ENCODE assay signal across 22 cellular contexts in genomic region chr5:158045696-158046095, GRCh38.
DNase-seq lines count a peak whose midpoint lies in the region; ATAC-seq, FAIRE-seq and TF ChIP-seq lines count a peak whose summit lies in the region.
"Had no signal": no experiment of that assay in that cellular context is flagged by ENCODE, and none has a peak within 500 bp of the region (broad histone marks: within the 10 kb centered on the region; RNA-seq: fewer than 3 reads in every experiment).

No MANE protein-coding gene starts in this region.

- WGBS in esophagus, 2 donors: 60 to 68% methylated on average over 1 of the region's 1 CpG

- no peak for TF ChIP-seq CTCF in GM23338 (conservative IDR thresholded peaks at IDR 0.05; ENCODE audit: low read depth in 2 of 2)
- no peak for TF ChIP-seq CTCF in PC-9 (conservative IDR thresholded peaks at IDR 0.05)
- no peak for TF ChIP-seq CTCF in foreskin keratinocyte (conservative IDR thresholded peaks at IDR 0.05)
- no peak for TF ChIP-seq CTCF in glutamatergic neuron (IDR thresholded peaks at IDR 0.05; ENCODE audit: partially characterized antibody, unreplicated experiment)
- no peak for TF ChIP-seq CTCF in D721Med (IDR thresholded peaks at IDR 0.05; ENCODE audit: insufficient read depth, missing control alignments)

- no peaks in the 10 kb centered on the region for H3K27me3 Mint-ChIP-seq in GM23338 (ENCODE audit: insufficient read depth, low read depth, poor library complexity)
- no peaks in the 10 kb centered on the region for H3K27me3 Mint-ChIP-seq in glutamatergic neuron (ENCODE audit: unreplicated experiment)

- H3K9me3 ChIP-seq in PC-9 (ENCODE audit: insufficient read depth, low read depth): no peaks in the 10 kb centered on the region
- H3K9me3 ChIP-seq in esophagus (ENCODE audit: control insufficient read depth in 2 of 2, insufficient read depth in 1 of 2, low read depth in 1 of 2, low read length in 1 of 2): no peaks in the 10 kb centered on the region
- H3K9me3 ChIP-seq: Caco-2 had no signal

- H2AFZ ChIP-seq in GM23338: 0 out of 2 replicates have a peak overlapping the region, but pooled peaks have one; percentile 32
- no peak overlapping the region for H2AFZ ChIP-seq in PC-9

- H4K20me1 ChIP-seq in GM23338 (replicated peaks; ENCODE audit: insufficient read depth) (no peaks in the 10 kb centered on the region), PC-9 (ENCODE audit: insufficient read depth) (no peaks in the 10 kb centered on the region)
- H4K20me1 ChIP-seq: BLaER1 had no signal

- H3K36me3 Mint-ChIP-seq in GM23338 (ENCODE audit: low read depth) (no peaks in the 10 kb centered on the region), glutamatergic neuron (ENCODE audit: unreplicated experiment) (peaks cover 4% of the 10 kb centered on the region)
- H3K36me3 Mint-ChIP-seq: CD4-positive, CD25-positive, alpha-beta regulatory T cell; CD8-positive, alpha-beta T cell had no signal

- no peak overlapping the region for H3K4me3 ChIP-seq in GM23338
- 0 out of 2 replicates have a peak overlapping the region, but pooled peaks have one; percentile 20 for H3K4me3 ChIP-seq in PC-9
- no peak overlapping the region for H3K4me3 ChIP-seq in esophagus (ENCODE audit: low read depth in 1 of 2, low read length in 2 of 2)
- H3K4me3 ChIP-seq: BLaER1, GM12878 had no signal

- H3K4me2 ChIP-seq in GM23338: no peak overlapping the region
- H3K4me2 ChIP-seq in PC-9: no peak overlapping the region
- H3K4me2 ChIP-seq: BLaER1 had no signal

- H3K4me1 Mint-ChIP-seq in GM23338 (no peaks in the 10 kb centered on the region), glutamatergic neuron (ENCODE audit: low read depth, unreplicated experiment) (no peaks in the 10 kb centered on the region)
- H3K4me1 Mint-ChIP-seq: B cell; CD4-positive, CD25-positive, alpha-beta regulatory T cell had no signal

- no TSS peak for BruUV-seq in PC-9 (replicated peaks; lab: Mats Ljungman, UMichigan)

- H3K36me3 ChIP-seq in GM23338 (ENCODE audit: insufficient read depth): no peaks in the 10 kb centered on the region
- H3K36me3 ChIP-seq in PC-9 (ENCODE audit: low read depth): no peaks in the 10 kb centered on the region
- no peaks in the 10 kb centered on the region for H3K36me3 ChIP-seq in esophagus (ENCODE audit: control insufficient read depth in 2 of 2, insufficient read depth in 2 of 2, low read length in 1 of 2)

- H3K27ac Mint-ChIP-seq in GM23338 (no peak overlapping the region), glutamatergic neuron (ENCODE audit: unreplicated experiment) (no peak overlapping the region)
- H3K27ac Mint-ChIP-seq: B cell; CD4-positive, CD25-positive, alpha-beta regulatory T cell; CD8-positive, alpha-beta T cell had no signal

- H3K4me1 ChIP-seq in GM23338 (ENCODE audit: insufficient read depth) (no peaks in the 10 kb centered on the region), PC-9 (replicated peaks; ENCODE audit: insufficient read depth) (no peaks in the 10 kb centered on the region), esophagus (ENCODE audit: control insufficient read depth in 2 of 2, insufficient read depth in 2 of 2, low read length in 1 of 2) (no peaks in the 10 kb centered on the region), foreskin keratinocyte (no peaks in the 10 kb centered on the region)
- H3K4me1 ChIP-seq: Caco-2 had no signal

- no peak overlapping the region for H3K4me3 Mint-ChIP-seq in GM23338
- no peak overlapping the region for H3K4me3 Mint-ChIP-seq in glutamatergic neuron (ENCODE audit: unreplicated experiment)
- H3K4me3 Mint-ChIP-seq: B cell; CD4-positive, CD25-positive, alpha-beta regulatory T cell; CD8-positive, alpha-beta T cell had no signal

- H3K79me2 ChIP-seq in GM23338 (replicated peaks; ENCODE audit: insufficient read depth): no peaks in the 10 kb centered on the region
- H3K79me2 ChIP-seq in PC-9 (ENCODE audit: low read depth): no peaks in the 10 kb centered on the region

- H3K9me3 Mint-ChIP-seq in GM23338 (no peaks in the 10 kb centered on the region; the same call in 2 of the 3 replicates), glutamatergic neuron (ENCODE audit: unreplicated experiment) (no peaks in the 10 kb centered on the region)
- H3K9me3 Mint-ChIP-seq: CD8-positive, alpha-beta T cell had no signal

- ATAC-seq in GM23338 (no peak), foreskin keratinocyte (peak; percentile 47), HG03457 (IDR thresholded peaks at IDR 0.05; ENCODE audit: unreplicated experiment) (no peak)
- ATAC-seq: CD8-positive, alpha-beta T cell; GM12878 had no signal

- intact Hi-C loops in PC-9 (cut with micrococcal nuclease; ENCODE audit: unreplicated experiment): no loop called here

- H3K27me3 ChIP-seq in GM23338 (ENCODE audit: insufficient read depth): no peaks in the 10 kb centered on the region
- H3K27me3 ChIP-seq in PC-9 (ENCODE audit: insufficient read depth, low read depth): peaks cover 9% of the 10 kb centered on the region; the same call in 1 of the 2 replicates
- H3K27me3 ChIP-seq in esophagus (ENCODE audit: control insufficient read depth in 1 of 2, insufficient read depth in 2 of 2, low read length in 2 of 2): no peaks in the 10 kb centered on the region
- no peaks in the 10 kb centered on the region for H3K27me3 ChIP-seq in foreskin keratinocyte
- H3K27me3 ChIP-seq: BLaER1 had no signal

- DNase-seq in GM23338 (ENCODE audit: low spot score): no peak
- DNase-seq in PC-9: no peak
- peak in 1 of 2 donors; percentile 37 for DNase-seq in foreskin keratinocyte
- no peak for DNase-seq in glutamatergic neuron
- DNase-seq in D721Med (ENCODE audit: insufficient read length, low spot score): no peak
- DNase-seq: Caco-2; CD4-positive, CD25-positive, alpha-beta regulatory T cell; CD8-positive, alpha-beta T cell; DMS 273 treated with DMSO at 0.1 percent for 48 hours; DMS79; EL; GDM1; H7; HCEC 1CT had no signal

- H3F3A ChIP-seq in GM23338 (replicated peaks; ENCODE audit: low read depth): no peaks in the 10 kb centered on the region
- no peaks in the 10 kb centered on the region for H3F3A ChIP-seq in PC-9 (ENCODE audit: insufficient read depth, low read depth)

- H3K27ac ChIP-seq in GM23338 (ENCODE audit: low read depth) (no peak overlapping the region), PC-9 (no peak overlapping the region), esophagus (ENCODE audit: low read depth in 2 of 2, low read length in 1 of 2) (peak overlapping the region; percentile 6 to 73), foreskin keratinocyte (no peak overlapping the region)
- H3K27ac ChIP-seq: BLaER1, C4-2B had no signal

- FAIRE-seq in D721Med (lab: Jason Lieb, UNC): no peak
- FAIRE-seq: GM12878, GM19239, H1 had no signal

- no peaks in the 10 kb centered on the region; the same call in 1 of the 2 replicates for H3K9me2 ChIP-seq in GM23338 (ENCODE audit: insufficient read depth)
- H3K9me2 ChIP-seq in PC-9 (ENCODE audit: insufficient read depth): no peaks in the 10 kb centered on the region; the same call in 1 of the 2 replicates

- CTCF ChIA-PET in PC-9 (lab: Charles Lee): no interaction called here

- POLR2A ChIA-PET in PC-9 (lab: Charles Lee; ENCODE audit: unreplicated experiment): no interaction called here

TF ChIP-seq in GM23338, 12 proteins besides CTCF, POLR2A, EP300 and RAD21 (continues in another document):
- no peak for TF ChIP-seq NANOG (IDR thresholded peaks at IDR 0.05; ENCODE audit: borderline replicate concordance)
- no peak for TF ChIP-seq EZH2 (IDR thresholded peaks at IDR 0.05; ENCODE audit: low read depth, unreplicated experiment)
- no peak for TF ChIP-seq ZNF331 (CRISPR knock-in tag; IDR thresholded peaks at IDR 0.05; ENCODE audit: low read depth)
- TF ChIP-seq REST (IDR thresholded peaks at IDR 0.05; ENCODE audit: unreplicated experiment): no peak
- no peak for TF ChIP-seq EZH2phosphoT487 (IDR thresholded peaks at IDR 0.05; ENCODE audit: unreplicated experiment)

Comparison
In these comparisons a context has a peak if more than half of its experiments do, and no peak if none do; other contexts are left out.
1. H3K27ac ChIP-seq: peak in esophagus (2 of 2); none in GM23338 (single experiment), PC-9 (single experiment) and foreskin keratinocyte (single experiment).